Comparison of ENCODE assay signal across 1 cellular context in the genomic region with DNA sequence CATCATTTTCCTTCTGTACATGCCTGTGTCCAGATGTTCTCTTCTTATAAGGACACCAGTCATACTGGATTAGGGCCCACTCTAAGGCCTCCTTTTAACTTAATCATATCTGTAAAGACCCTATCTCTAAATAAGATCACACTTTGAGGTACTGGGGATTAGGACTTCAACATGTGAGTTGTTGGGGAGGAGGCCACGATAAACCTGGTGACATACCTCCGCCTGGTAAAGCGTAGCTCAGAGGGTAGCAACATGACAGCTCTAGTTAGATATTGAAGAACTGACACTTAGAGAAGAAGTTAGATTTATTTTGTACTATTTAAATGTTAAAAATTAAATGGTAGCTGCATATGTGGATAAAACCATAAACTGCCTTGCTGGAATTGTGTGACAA.
TF ChIP-seq lines count a peak whose summit lies in the region.

No MANE protein-coding gene starts in this region.

TF ChIP-seq in endothelial cell of umbilical vein, 7 proteins besides CTCF, POLR2A, EP300 and RAD21:
- TF ChIP-seq POLR2AphosphoS5 (IDR thresholded peaks at IDR 0.05; ENCODE audit: insufficient read depth, low read depth, low read length) = no peak
- TF ChIP-seq JUN (IDR thresholded peaks at IDR 0.05; ENCODE audit: borderline replicate concordance, insufficient read depth, insufficient read length, low read depth) = no peak
- TF ChIP-seq FOS (IDR thresholded peaks at IDR 0.05; ENCODE audit: borderline replicate concordance, insufficient read depth, low read length) = no peak
- no peak for TF ChIP-seq GATA2 (IDR thresholded peaks at IDR 0.05; ENCODE audit: insufficient read depth, insufficient read length, low read depth, low read length)
- TF ChIP-seq, protein P1, sequence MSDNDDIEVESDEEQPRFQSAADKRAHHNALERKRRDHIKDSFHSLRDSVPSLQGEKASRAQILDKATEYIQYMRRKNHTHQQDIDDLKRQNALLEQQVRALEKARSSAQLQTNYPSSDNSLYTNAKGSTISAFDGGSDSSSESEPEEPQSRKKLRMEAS (IDR thresholded peaks at IDR 0.05; ENCODE audit: insufficient read depth, insufficient read length) = no peak
- TF ChIP-seq EZH2 (IDR thresholded peaks at IDR 0.05; ENCODE audit: borderline replicate concordance, low read depth, low read length, severe bottlenecking) = no peak
- no peak for TF ChIP-seq MYC (IDR thresholded peaks at IDR 0.05; ENCODE audit: low read depth, low read length)
